In the genomic region with DNA sequence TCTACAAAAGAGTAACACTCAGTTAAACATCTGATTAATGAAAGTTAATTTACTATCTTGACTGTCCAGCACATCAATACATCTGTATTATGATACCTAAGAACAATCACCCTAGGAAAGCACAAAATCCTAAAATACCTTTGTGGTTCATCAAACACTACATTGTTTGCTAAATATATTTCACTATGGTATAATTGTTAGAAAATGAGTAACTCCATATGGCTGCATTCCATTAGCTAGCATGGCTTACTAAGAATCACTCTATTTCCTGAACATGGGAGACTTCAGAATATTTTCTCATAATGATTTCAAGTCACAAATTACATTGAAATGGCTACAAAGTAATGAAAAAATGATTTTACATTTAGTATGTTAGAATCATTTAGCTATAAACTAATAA, we compare ENCODE assay signal across 22 cellular contexts. TPM values are rescaled to one million over a fixed set of nuclear protein-coding genes. Genes with fewer than 3 reads are reported as not detected.
DNase-seq lines count a peak whose midpoint lies in the region; ATAC-seq, FAIRE-seq and TF ChIP-seq lines count a peak whose summit lies in the region.
"Had no signal": no experiment of that assay in that cellular context is flagged by ENCODE, and none has a peak within 500 bp of the region (broad histone marks: within the 10 kb centered on the region; RNA-seq: fewer than 3 reads in every experiment).

No MANE protein-coding gene starts in this region.

- no peak for TF ChIP-seq CTCF in endothelial cell of umbilical vein (IDR thresholded peaks at IDR 0.05; ENCODE audit: extremely low read depth in 1 of 2, insufficient read depth in 1 of 2, low read depth in 1 of 2, low read length in 2 of 2)
- TF ChIP-seq CTCF in omental fat pad (IDR thresholded peaks at IDR 0.05), result no peak

- no peaks in the 10 kb centered on the region for H3K4me1 ChIP-seq in endothelial cell of umbilical vein (ENCODE audit: control insufficient read depth, extremely low read depth, insufficient read depth, low read length)
- H3K4me1 ChIP-seq: Caco-2, vagina had no signal

- no peaks in the 10 kb centered on the region for H3K27me3 ChIP-seq in endothelial cell of umbilical vein (ENCODE audit: control insufficient read depth in 2 of 2, insufficient read depth in 2 of 2, low read length in 2 of 2)
- H3K27me3 ChIP-seq: neutrophil, vagina had no signal

- peak overlapping the region; percentile 17 for H3K4me2 ChIP-seq in endothelial cell of umbilical vein (ENCODE audit: insufficient read depth, low read length)

- BruUV-seq in endothelial cell of umbilical vein (replicated peaks; lab: Mats Ljungman, UMichigan), result no TSS peak

- ATAC-seq in omental fat pad (ENCODE audit: low FRiP score) (no peak), HG03439 (IDR thresholded peaks at IDR 0.05; ENCODE audit: unreplicated experiment) (no peak)
- ATAC-seq: Panc1 had no signal

- CTCF ChIA-PET in endothelial cell of umbilical vein (lab: Charles Lee), result interaction anchor here (1.0 to 3.3 kb wide), 2 partner anchors 26 to 99 kb away, joined by 3 to 18 read pairs; a partner anchor contains a TSS

- no peaks in the 10 kb centered on the region for H4K20me1 ChIP-seq in endothelial cell of umbilical vein (replicated peaks; ENCODE audit: control insufficient read depth, extremely low read depth, insufficient read depth, low read length)

- H3K27ac ChIP-seq in endothelial cell of umbilical vein (ENCODE audit: insufficient read depth, low read depth, low read length), result no peak overlapping the region
- H3K27ac ChIP-seq: neutrophil, vagina had no signal

- intact Hi-C loops in endothelial cell of umbilical vein (cut with micrococcal nuclease), result no loop called here

- no peaks in the 10 kb centered on the region for H3K9me3 ChIP-seq in endothelial cell of umbilical vein (replicated peaks; ENCODE audit: control insufficient read depth, insufficient read depth, low read length)
- H3K9me3 ChIP-seq: Caco-2, neutrophil, vagina had no signal

- FAIRE-seq in endothelial cell of umbilical vein (lab: Jason Lieb, UNC), result no peak
- FAIRE-seq: GM19239, H1 had no signal

- no peak for TF ChIP-seq POLR2A in endothelial cell of umbilical vein (IDR thresholded peaks at IDR 0.05; ENCODE audit: low read depth, low read length)

- H3K36me3 ChIP-seq in endothelial cell of umbilical vein (ENCODE audit: control insufficient read depth in 2 of 2, extremely low read depth in 1 of 2, insufficient read depth in 2 of 2, low read length in 2 of 2), result peaks cover 3% of the 10 kb centered on the region in 2 experiments

- POLR2A ChIA-PET in endothelial cell of umbilical vein (lab: Charles Lee), result no interaction called here

- no peak overlapping the region for H3K4me3 ChIP-seq in endothelial cell of umbilical vein (replicated peaks in 1 of 3; ENCODE audit: insufficient read depth in 1 of 3, low read depth in 1 of 3, low read length in 3 of 3)
- H3K4me3 ChIP-seq: vagina had no signal

- no peaks in the 10 kb centered on the region for H3K79me2 ChIP-seq in endothelial cell of umbilical vein (ENCODE audit: control insufficient read depth, insufficient read depth, low read length)

- H3K9me1 ChIP-seq in endothelial cell of umbilical vein (replicated peaks; ENCODE audit: control insufficient read depth, extremely low read depth, insufficient read depth, low read length), result no peaks in the 10 kb centered on the region

- dilution Hi-C loops in endothelial cell of umbilical vein (cut with MboI; ENCODE audit: extremely low pct_ligation_motif_present, low sequenced_read_pairs), result no loop called here

- no peak overlapping the region for H2AFZ ChIP-seq in endothelial cell of umbilical vein (ENCODE audit: low read depth, low read length)

- DNase-seq in EH (ENCODE audit: low read depth) (peak; percentile 63), RKO (ENCODE audit: low spot score) (peak; percentile 7), endothelial cell of umbilical vein (ENCODE audit: low read depth, low spot score) (peak; percentile 8), kidney glomerular epithelial cell (lab: John Stamatoyannopoulos, UW) (peak; percentile 1), omental fat pad (ENCODE audit: low spot score) (no peak)
- DNase-seq in activated CD4-positive, CD25-positive, alpha-beta regulatory T cell (lab: John Stamatoyannopoulos, UW), result no peak
- no peak for DNase-seq in central memory CD4-positive, alpha-beta T cell
- DNase-seq: activated CD4-positive, alpha-beta memory T cell treated with anti-CD3 and anti-CD28 coated beads for 36 hours; activated naive CD4-positive, alpha-beta T cell; AML-193; aorta; Caco-2; erythroblast; NCI-H1694; retina; substantia nigra had no signal

- no peak overlapping the region for H3K9ac ChIP-seq in endothelial cell of umbilical vein (replicated peaks; ENCODE audit: extremely low read depth, insufficient read depth, low read length)

TF ChIP-seq in endothelial cell of umbilical vein, 7 proteins besides CTCF, POLR2A, EP300 and RAD21:
- TF ChIP-seq MYC (IDR thresholded peaks at IDR 0.05; ENCODE audit: low read depth, low read length), result no peak
- no peak for TF ChIP-seq EZH2 (IDR thresholded peaks at IDR 0.05; ENCODE audit: borderline replicate concordance, low read depth, low read length, severe bottlenecking)
- TF ChIP-seq, protein P1, sequence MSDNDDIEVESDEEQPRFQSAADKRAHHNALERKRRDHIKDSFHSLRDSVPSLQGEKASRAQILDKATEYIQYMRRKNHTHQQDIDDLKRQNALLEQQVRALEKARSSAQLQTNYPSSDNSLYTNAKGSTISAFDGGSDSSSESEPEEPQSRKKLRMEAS (IDR thresholded peaks at IDR 0.05; ENCODE audit: insufficient read depth, insufficient read length), result no peak
- no peak for TF ChIP-seq GATA2 (IDR thresholded peaks at IDR 0.05; ENCODE audit: insufficient read depth, insufficient read length, low read depth, low read length)
- no peak for TF ChIP-seq POLR2AphosphoS5 (IDR thresholded peaks at IDR 0.05; ENCODE audit: insufficient read depth, low read depth, low read length)
- no peak for TF ChIP-seq FOS (IDR thresholded peaks at IDR 0.05; ENCODE audit: borderline replicate concordance, insufficient read depth, low read length)
- no peak for TF ChIP-seq JUN (IDR thresholded peaks at IDR 0.05; ENCODE audit: borderline replicate concordance, insufficient read depth, insufficient read length, low read depth)

RNA-seq across cellular contexts. Expression of a gene that starts 12.5 kb away (rescaled TPM):
- total RNA-seq in endothelial cell of umbilical vein (12.8 and 16.1 TPM in 2 replicates), omental fat pad (10 to 100 TPM in 3 of 4 donors, 1 to 10 TPM in 1; 7.2 to 15.1 (median 12.4) TPM)
- polyA plus RNA-seq in endothelial cell of umbilical vein, result 7.4 and 7.9 TPM in 2 replicates
- polyA plus RNA-seq in endothelial cell of umbilical vein (2011; cell fraction: cytosol; rRNA removed), result 10.0 and 11.1 TPM in 2 replicates
- 12.6 and 15.5 TPM in 2 replicates for polyA plus RNA-seq in endothelial cell of umbilical vein (2011; cell fraction: nucleus; rRNA removed)
- polyA plus RNA-seq in endothelial cell of umbilical vein (2012), result 9.8 and 15.7 TPM in 2 replicates
- 39.1 and 40.5 TPM in 2 replicates for polyA minus RNA-seq in endothelial cell of umbilical vein
- polyA minus RNA-seq in endothelial cell of umbilical vein (2011; cell fraction: cytosol; rRNA and poly(A)+ RNA removed), result 21.1 TPM
- 9.7 and 17.6 TPM in 2 replicates for polyA minus RNA-seq in endothelial cell of umbilical vein (2011; cell fraction: nucleus; rRNA and poly(A)+ RNA removed)

RNA-seq across cellular contexts. Expression of a gene that starts 12.7 kb away (rescaled TPM):
- total RNA-seq in endothelial cell of umbilical vein, result 3.6 and 4.3 TPM in 2 replicates
- 0.78 and 1.0 TPM in 2 replicates for polyA plus RNA-seq in endothelial cell of umbilical vein
- polyA plus RNA-seq in endothelial cell of umbilical vein (2011; cell fraction: cytosol; rRNA removed), result 1.6 TPM in 2 replicates
- polyA plus RNA-seq in endothelial cell of umbilical vein (2011; cell fraction: nucleus; rRNA removed), result 4.1 and 4.9 TPM in 2 replicates
- polyA plus RNA-seq in endothelial cell of umbilical vein (2012), result 2.5 and 2.9 TPM in 2 replicates
- polyA minus RNA-seq in endothelial cell of umbilical vein, result 1.8 and 1.9 TPM in 2 replicates
- 1.1 TPM for polyA minus RNA-seq in endothelial cell of umbilical vein (2011; cell fraction: cytosol; rRNA and poly(A)+ RNA removed)
- polyA minus RNA-seq in endothelial cell of umbilical vein (2011; cell fraction: nucleus; rRNA and poly(A)+ RNA removed), result 5.7 and 7.1 TPM in 2 replicates
- 10 to 100 TPM in 1 of 4 donors, 1 to 10 TPM in 3; 3.6 to 15.1 (median 7.3) TPM for total RNA-seq in omental fat pad

Comparison
In these comparisons a context has a peak if more than half of its experiments do, and no peak if none do; other contexts are left out.
1. DNase-seq: peak in EH (single experiment), RKO (single experiment), endothelial cell of umbilical vein (single experiment) and kidney glomerular epithelial cell (single experiment); none in activated CD4-positive, CD25-positive, alpha-beta regulatory T cell (0 of 4), omental fat pad (single experiment) and central memory CD4-positive, alpha-beta T cell (single experiment).